ENCODE assay signal across 13 cellular contexts in genomic region chr19:17041994-17042393, GRCh38. TPM values are rescaled to one million over a fixed set of nuclear protein-coding genes. Genes with fewer than 3 reads are reported as not detected.
DNase-seq lines count a peak whose midpoint lies in the region; ATAC-seq and TF ChIP-seq lines count a peak whose summit lies in the region.
"Had no signal": no experiment of that assay in that cellular context is flagged by ENCODE, and none has a peak within 500 bp of the region (broad histone marks: within the 10 kb centered on the region; RNA-seq: fewer than 3 reads in every experiment).

No MANE protein-coding gene starts in this region.

- H3K4me3 ChIP-seq in HFF-Myc (replicated peaks; ENCODE audit: low read depth, low read length) = no peak overlapping the region
- H3K4me3 ChIP-seq: sigmoid colon had no signal

- intact Hi-C loops in left colon (cut with DNase I, micrococcal nuclease) = no loop called here

- TF ChIP-seq CTCF in HFF-Myc (IDR thresholded peaks at IDR 0.05; ENCODE audit: low read depth, low read length, missing control alignments) = no peak

- ATAC-seq in left colon = peak; percentile 53
- ATAC-seq: activated CD4-positive, CD25-positive, alpha-beta regulatory T cell treated with anti-CD3 and anti-CD28 coated beads, Interleukin-2, amount 50 U/mL, for 24 hours had no signal

- DNase-seq in HFF-Myc (ENCODE audit: extremely low read depth, low read depth) = peak; percentile 16
- DNase-seq in dermis blood vessel endothelial cell = peak; percentile 76
- peak; percentile 43 to 45 for DNase-seq in left colon
- DNase-seq in retina = peak; percentile 75
- no peak for DNase-seq in RKO (ENCODE audit: low spot score)
- DNase-seq in activated effector memory CD4-positive, alpha-beta T cell treated with Interleukin-2 at 50 U/mL for 16 hours = no peak
- DNase-seq in H4 (ENCODE audit: low spot score) = no peak
- no peak for DNase-seq in SK-N-DZ (ENCODE audit: low spot score)
- DNase-seq: C1 segment of cervical spinal cord; effector CD8-positive, alpha-beta T cell; NCI-H1694 treated with DMSO at 0.1 percent for 48 hours; sigmoid colon had no signal

RNA-seq across cellular contexts. Expression of gene CPAMD8, which starts 15.4 kb away (rescaled TPM):
- total RNA-seq in dermis blood vessel endothelial cell (2.0 and 3.7 TPM in 2 replicates), left colon (1 to 10 TPM; 2.3 to 3.4 TPM)
- total RNA-seq in H4 (2014; rRNA removed; shearing (Covaris generic)) = not detected in 2 replicates
- polyA plus RNA-seq in SK-N-DZ (2014; cell fraction: cytosol; rRNA removed) = 0.96 and 1.0 TPM in 2 replicates
- polyA plus RNA-seq in SK-N-DZ (2014; cell fraction: nucleus; rRNA removed) = 0.84 and 2.3 TPM in 2 replicates

RNA-seq across cellular contexts. Expression of gene HAUS8, which starts 33.3 kb away (rescaled TPM):
- total RNA-seq in dermis blood vessel endothelial cell = 4.1 and 4.6 TPM in 2 replicates
- 10 to 100 TPM; 10.7 to 14.1 TPM for total RNA-seq in left colon
- 10.6 and 22.8 TPM in 2 replicates for total RNA-seq in H4 (2014; rRNA removed; shearing (Covaris generic))
- 17.4 and 18.5 TPM in 2 replicates for polyA plus RNA-seq in SK-N-DZ (2014; cell fraction: cytosol; rRNA removed)
- polyA plus RNA-seq in SK-N-DZ (2014; cell fraction: nucleus; rRNA removed) = 21.2 and 26.6 TPM in 2 replicates

RNA-seq across cellular contexts. Expression of gene MYO9B, which starts 33.6 kb away (rescaled TPM):
- total RNA-seq in dermis blood vessel endothelial cell (53.6 and 62.1 TPM in 2 replicates), left colon (10 to 100 TPM; 69.9 to 82.2 TPM)
- total RNA-seq in H4 (2014; rRNA removed; shearing (Covaris generic)) = 15.1 and 21.0 TPM in 2 replicates
- 10.0 and 11.0 TPM in 2 replicates for polyA plus RNA-seq in SK-N-DZ (2014; cell fraction: cytosol; rRNA removed)
- 47.4 and 83.5 TPM in 2 replicates for polyA plus RNA-seq in SK-N-DZ (2014; cell fraction: nucleus; rRNA removed)

Comparison
In these comparisons a context has a peak if more than half of its experiments do, and no peak if none do; other contexts are left out.
1. DNase-seq: peak in HFF-Myc (single experiment), dermis blood vessel endothelial cell (single experiment), left colon (2 of 2) and retina (single experiment); none in RKO (single experiment), activated effector memory CD4-positive, alpha-beta T cell treated with Interleukin-2 at 50 U/mL for 16 hours (single experiment), H4 (single experiment) and SK-N-DZ (single experiment).